Comparison of ENCODE assay signal across 8 cellular contexts in the genomic region with DNA sequence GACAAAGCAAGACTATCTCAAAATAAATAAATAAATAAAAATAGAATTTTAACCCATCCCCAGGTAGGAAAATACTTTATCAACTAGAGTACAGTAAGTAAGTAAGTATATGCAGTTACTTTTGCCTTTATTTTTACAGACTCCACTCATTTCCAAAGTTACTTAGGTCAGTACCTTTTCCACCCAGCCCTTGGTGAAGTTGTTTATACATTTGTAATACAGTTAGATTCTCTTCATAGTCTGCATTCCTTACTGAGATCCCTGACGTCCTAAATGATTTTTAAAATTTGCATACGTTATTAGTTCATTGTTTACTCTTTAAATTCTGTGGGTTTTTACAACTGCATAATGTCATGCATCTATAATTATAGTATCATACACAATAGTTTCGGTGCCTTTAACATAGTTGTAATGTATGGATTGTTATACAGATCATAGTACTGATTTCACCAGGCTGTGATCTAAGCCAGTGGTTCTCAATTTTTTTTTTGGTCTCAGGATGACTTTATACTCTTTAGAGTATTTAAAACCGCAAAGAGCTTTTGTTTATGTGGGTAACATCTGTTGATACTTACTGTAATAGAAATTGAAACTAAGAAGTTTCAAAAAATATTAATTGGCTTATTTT. TPM values are rescaled to one million over a fixed set of nuclear protein-coding genes. Genes with fewer than 3 reads are reported as not detected.
A peak's percentile ranks its signal among the peaks of the same experiment; 100 is the strongest.
DNase-seq lines count a peak whose midpoint lies in the region; ATAC-seq and TF ChIP-seq lines count a peak whose summit lies in the region.

No MANE protein-coding gene starts in this region.

- H2AFZ ChIP-seq in hepatocyte, result no peak overlapping the region

- H3K4me1 Mint-ChIP-seq in IgD-negative memory B cell, result peaks cover 29 to 33% (median 29%) of the 10 kb centered on the region in 3 donors

- no peaks in the 10 kb centered on the region for H3K36me3 ChIP-seq in hepatocyte (replicated peaks; ENCODE audit: insufficient read depth, low read depth)

- H3K27ac ChIP-seq in hepatocyte, result no peak overlapping the region

- peak overlapping the region; percentile 51 for H3K4me2 ChIP-seq in hepatocyte

- H3K27me3 Mint-ChIP-seq in IgD-negative memory B cell, result peaks cover 1% of the 10 kb centered on the region

- no peaks in the 10 kb centered on the region for H4K20me1 ChIP-seq in hepatocyte (ENCODE audit: insufficient read depth, poor library complexity, severe bottlenecking)

- ATAC-seq in GM18499 (IDR thresholded peaks at IDR 0.05; ENCODE audit: insufficient read depth, unreplicated experiment), result peak; percentile 99
- peak; percentile 72 for ATAC-seq in GM21737 (IDR thresholded peaks at IDR 0.05; ENCODE audit: unreplicated experiment)
- no peak for ATAC-seq in esophagus mucosa

- peak overlapping the region; percentile 75 to 92 (median 89) for H3K27ac Mint-ChIP-seq in IgD-negative memory B cell

- 65% methylated on average over 4 of the region's 4 CpGs for WGBS in hepatocyte (ENCODE audit: low lambda C conversion rate, missing lambda C conversion rate)

- H3K27me3 ChIP-seq in hepatocyte, result no peaks in the 10 kb centered on the region

- no peak overlapping the region for H3K4me3 ChIP-seq in hepatocyte

- no peaks in the 10 kb centered on the region for H3K9me2 ChIP-seq in hepatocyte (replicated peaks; ENCODE audit: insufficient read depth)

- no peak for TF ChIP-seq CTCF in hepatocyte (IDR thresholded peaks at IDR 0.05; ENCODE audit: poor library complexity)

- H3K9me3 Mint-ChIP-seq in IgD-negative memory B cell, result no peaks in the 10 kb centered on the region

- peaks cover 9% of the 10 kb centered on the region for H3K4me1 ChIP-seq in hepatocyte (ENCODE audit: insufficient read depth)

- DNase-seq in hepatocyte (ENCODE audit: low spot score) (no peak), NCI-H2081 (lab: John Stamatoyannopoulos, UW) (no peak)
- no peak for DNase-seq in activated CD4-positive, alpha-beta T cell treated with anti-CD3 and anti-CD28 coated beads, Interleukin-2, amount 50 U/mL, for 1 hour
- no peak for DNase-seq in activated naive CD4-positive, alpha-beta T cell (lab: John Stamatoyannopoulos, UW)

- H3K79me2 ChIP-seq in hepatocyte, result peaks cover 22% of the 10 kb centered on the region

- peak overlapping the region; percentile 8 to 80 (median 40) for H3K4me3 Mint-ChIP-seq in IgD-negative memory B cell

- H3K36me3 Mint-ChIP-seq in IgD-negative memory B cell, result peaks cover 11% of the 10 kb centered on the region

- H3K9me3 ChIP-seq in hepatocyte (ENCODE audit: low read depth), result no peaks in the 10 kb centered on the region

RNA-seq across cellular contexts. Expression of gene SETDB2, which starts 10.4 kb away (rescaled TPM):
- polyA plus RNA-seq in IgD-negative memory B cell (15.0 TPM), hepatocyte (7.0 and 8.9 TPM in 2 replicates)
- total RNA-seq in hepatocyte (14.5 and 17.1 TPM in 2 replicates), esophagus mucosa (5.1 TPM)

RNA-seq across cellular contexts. Expression of gene CAB39L, which starts 10.6 kb away (rescaled TPM):
- polyA plus RNA-seq in IgD-negative memory B cell, result 1.7 TPM
- 20.1 and 20.4 TPM in 2 replicates for total RNA-seq in hepatocyte
- 12.7 and 13.7 TPM in 2 replicates for polyA plus RNA-seq in hepatocyte
- total RNA-seq in esophagus mucosa, result 11.8 TPM

RNA-seq across cellular contexts. Expression of gene PHF11, which starts 41.3 kb away (rescaled TPM):
- polyA plus RNA-seq in IgD-negative memory B cell (70.1 TPM), hepatocyte (14.4 and 17.9 TPM in 2 replicates)
- total RNA-seq in hepatocyte (17.7 and 20.4 TPM in 2 replicates), esophagus mucosa (21.7 TPM)
